In the genomic region with DNA sequence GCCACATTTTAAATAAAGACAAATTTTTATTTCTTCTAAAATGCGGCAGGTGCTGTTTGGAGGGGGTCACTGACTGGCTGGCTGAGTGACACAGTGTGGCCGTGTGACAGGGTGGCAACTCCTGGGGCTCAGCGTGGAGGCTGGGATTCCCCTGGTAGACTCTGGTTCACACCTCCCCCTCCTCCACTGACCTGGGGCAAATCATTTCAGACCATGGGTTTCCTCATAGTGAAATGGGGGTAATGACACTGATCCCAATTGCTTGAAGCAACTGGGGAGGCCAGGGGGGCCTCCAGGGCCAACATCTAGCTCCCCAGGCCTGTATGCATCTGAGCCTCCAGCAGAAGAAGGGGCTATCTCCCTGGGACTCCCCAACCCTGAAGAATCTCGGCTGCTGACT, we compare ENCODE assay signal across 34 cellular contexts. TPM values are rescaled to one million over a fixed set of nuclear protein-coding genes. Genes with fewer than 3 reads are reported as not detected.
DNase-seq lines count a peak whose midpoint lies in the region; ATAC-seq and FAIRE-seq lines count a peak whose summit lies in the region.
"Had no signal": no experiment of that assay in that cellular context is flagged by ENCODE, and none has a peak within 500 bp of the region (broad histone marks: within the 10 kb centered on the region; RNA-seq: fewer than 3 reads in every experiment).

No MANE protein-coding gene starts in this region.

- POLR2A ChIA-PET in activated CD4-positive, alpha-beta memory T cell treated with anti-CD3 and anti-CD28 coated beads for 36 hours (lab: Charles Lee), result no interaction called here
- POLR2A ChIA-PET in activated CD4-positive, alpha-beta memory T cell treated with anti-CD3 and anti-CD28 coated beads, Interleukin-2, amount 10 ng/mL, durations not matched to agents 7 days and 5 days (lab: Charles Lee), result no interaction called here

- no peak overlapping the region for H3K27ac Mint-ChIP-seq in activated CD4-positive, alpha-beta memory T cell treated with anti-CD3 and anti-CD28 coated beads for 36 hours
- no peak overlapping the region for H3K27ac Mint-ChIP-seq in activated CD4-positive, alpha-beta memory T cell treated with anti-CD3 and anti-CD28 coated beads, Interleukin-2, amount 10 ng/mL, durations not matched to agents 7 days and 5 days
- peak overlapping the region; percentile 7 for H3K27ac Mint-ChIP-seq in activated T-helper 1 cell treated with anti-CD3 and anti-CD28 coated beads, Interleukin-12 subunit alpha, Interleukin-12 subunit beta, Interleukin-2, Interleukin-4 antibody, amounts not matched to agents 30 ng/mL and 10 ng/mL and 1 ng/mL, durations not matched to agents 14 hours and 24 hours and 36 hours
- H3K27ac Mint-ChIP-seq in stimulated activated effector memory CD8-positive, alpha-beta T cell treated with anti-CD3 and anti-CD28 coated beads, Interleukin-12 subunit alpha, Interleukin-12 subunit beta, amount 100 ng/mL, for 72 hours, result peak overlapping the region; percentile 88
- H3K27ac Mint-ChIP-seq: CD4-positive, CD25-positive, alpha-beta regulatory T cell; T-helper 2 cell treated with Interferon-gamma antibody and Interleukin-4, amounts not matched to agents 5 μg/mL and 100 μg/mL, for 36 hours had no signal

- CTCF ChIA-PET in activated CD4-positive, alpha-beta memory T cell treated with anti-CD3 and anti-CD28 coated beads for 36 hours (lab: Charles Lee), result interaction anchor here (0.9 kb wide), 1 partner anchor 10 kb away, joined by 3 read pairs; no protein-coding TSS in a partner anchor
- CTCF ChIA-PET in activated CD4-positive, alpha-beta memory T cell treated with anti-CD3 and anti-CD28 coated beads, Interleukin-2, amount 10 ng/mL, durations not matched to agents 7 days and 5 days (lab: Charles Lee), result no interaction called here

- ATAC-seq in stimulated activated effector memory CD8-positive, alpha-beta T cell treated with anti-CD3 and anti-CD28 coated beads, Interleukin-12 subunit alpha, Interleukin-12 subunit beta, amount 100 ng/mL, for 72 hours, result peak; percentile 89
- ATAC-seq in HG03097 (IDR thresholded peaks at IDR 0.05; ENCODE audit: low FRiP score, unreplicated experiment), result no peak

- no peaks in the 10 kb centered on the region for H3K27me3 Mint-ChIP-seq in activated CD4-positive, alpha-beta memory T cell treated with anti-CD3 and anti-CD28 coated beads for 36 hours
- peaks cover under 1% of the 10 kb centered on the region for H3K27me3 Mint-ChIP-seq in activated CD4-positive, alpha-beta memory T cell treated with anti-CD3 and anti-CD28 coated beads, Interleukin-2, amount 10 ng/mL, durations not matched to agents 7 days and 5 days
- peaks cover under 1% of the 10 kb centered on the region for H3K27me3 Mint-ChIP-seq in activated T-helper 1 cell treated with anti-CD3 and anti-CD28 coated beads, Interleukin-12 subunit alpha, Interleukin-12 subunit beta, Interleukin-2, Interleukin-4 antibody, amounts not matched to agents 30 ng/mL and 10 ng/mL and 1 ng/mL, durations not matched to agents 14 hours and 24 hours and 36 hours (ENCODE audit: insufficient read depth)

- DNase-seq in activated CD4-positive, alpha-beta memory T cell treated with anti-CD3 and anti-CD28 coated beads for 36 hours, result peak; percentile 37
- no peak for DNase-seq in activated CD4-positive, alpha-beta memory T cell treated with anti-CD3 and anti-CD28 coated beads, Interleukin-2, amount 10 ng/mL, durations not matched to agents 7 days and 5 days
- DNase-seq in GM18507 (ENCODE audit: extremely low spot score, insufficient read length, low read depth) (no peak), kidney tubule cell (ENCODE audit: low spot score) (no peak)
- no peak for DNase-seq in activated T-helper 1 cell treated with anti-CD3 and anti-CD28 coated beads, Interleukin-12 subunit alpha, Interleukin-12 subunit beta, Interleukin-2, Interleukin-4 antibody, amounts not matched to agents 30 ng/mL and 10 ng/mL and 1 ng/mL, durations not matched to agents 14 hours and 24 hours and 36 hours (ENCODE audit: low spot score)
- DNase-seq in stimulated activated effector memory CD8-positive, alpha-beta T cell treated with anti-CD3 and anti-CD28 coated beads, Interleukin-12 subunit alpha, Interleukin-12 subunit beta, amount 100 ng/mL, for 72 hours (ENCODE audit: low spot score in 2 of 2), result peak in 1 of 2 donors; percentile 68
- DNase-seq in activated CD4-positive, CD25-positive, alpha-beta regulatory T cell (lab: John Stamatoyannopoulos, UW), result no peak
- DNase-seq: activated CD4-positive, alpha-beta T cell treated with anti-CD3 and anti-CD28 coated beads for 1 hour; CD4-positive, CD25-positive, alpha-beta regulatory T cell; DMS79 treated with DMSO at 0.1 percent for 48 hours; effector memory CD4-positive, alpha-beta T cell; erythroblast; GDM1; immature natural killer cell; Karpas-422; mammary epithelial cell; NCI-H1417 treated with DMSO at 0.1 percent for 48 hours; NCI-H2081 treated with DMSO at 0.1 percent for 48 hours; NCI-H226; NCI-H69; ovary; SIG-M5; stimulated activated naive CD4-positive, alpha-beta T cell had no signal

- H3K4me3 Mint-ChIP-seq in activated CD4-positive, alpha-beta memory T cell treated with anti-CD3 and anti-CD28 coated beads for 36 hours, result no peak overlapping the region
- H3K4me3 Mint-ChIP-seq in activated CD4-positive, alpha-beta memory T cell treated with anti-CD3 and anti-CD28 coated beads, Interleukin-2, amount 10 ng/mL, durations not matched to agents 7 days and 5 days, result no peak overlapping the region
- H3K4me3 Mint-ChIP-seq in activated T-helper 1 cell treated with anti-CD3 and anti-CD28 coated beads, Interleukin-12 subunit alpha, Interleukin-12 subunit beta, Interleukin-2, Interleukin-4 antibody, amounts not matched to agents 30 ng/mL and 10 ng/mL and 1 ng/mL, durations not matched to agents 14 hours and 24 hours and 36 hours, result no peak overlapping the region
- H3K4me3 Mint-ChIP-seq in stimulated activated effector memory CD8-positive, alpha-beta T cell treated with anti-CD3 and anti-CD28 coated beads, Interleukin-12 subunit alpha, Interleukin-12 subunit beta, amount 100 ng/mL, for 72 hours, result peak overlapping the region; percentile 34
- H3K4me3 Mint-ChIP-seq: activated naive CD8-positive, alpha-beta T cell; CD4-positive, CD25-positive, alpha-beta regulatory T cell; immature natural killer cell; T-helper 2 cell treated with Interferon-gamma antibody and Interleukin-4, amounts not matched to agents 5 μg/mL and 100 μg/mL, for 36 hours had no signal

- FAIRE-seq in GM18507 (lab: Jason Lieb, UNC), result peak; percentile 64
- FAIRE-seq: A204.1 had no signal

- H3K9me3 Mint-ChIP-seq in activated CD4-positive, alpha-beta memory T cell treated with anti-CD3 and anti-CD28 coated beads for 36 hours, result no peaks in the 10 kb centered on the region
- no peaks in the 10 kb centered on the region for H3K9me3 Mint-ChIP-seq in activated CD4-positive, alpha-beta memory T cell treated with anti-CD3 and anti-CD28 coated beads, Interleukin-2, amount 10 ng/mL, durations not matched to agents 7 days and 5 days
- no peaks in the 10 kb centered on the region for H3K9me3 Mint-ChIP-seq in activated T-helper 1 cell treated with anti-CD3 and anti-CD28 coated beads, Interleukin-12 subunit alpha, Interleukin-12 subunit beta, Interleukin-2, Interleukin-4 antibody, amounts not matched to agents 30 ng/mL and 10 ng/mL and 1 ng/mL, durations not matched to agents 14 hours and 24 hours and 36 hours
- H3K9me3 Mint-ChIP-seq in stimulated activated effector memory CD8-positive, alpha-beta T cell treated with anti-CD3 and anti-CD28 coated beads, Interleukin-12 subunit alpha, Interleukin-12 subunit beta, amount 100 ng/mL, for 72 hours, result no peaks in the 10 kb centered on the region
- H3K9me3 Mint-ChIP-seq: immature natural killer cell; T-helper 2 cell treated with Interferon-gamma antibody and Interleukin-4, amounts not matched to agents 5 μg/mL and 100 μg/mL, for 36 hours had no signal

- H3K4me1 Mint-ChIP-seq in activated CD4-positive, alpha-beta memory T cell treated with anti-CD3 and anti-CD28 coated beads for 36 hours (ENCODE audit: low read depth), result peaks cover 4% of the 10 kb centered on the region
- no peaks in the 10 kb centered on the region for H3K4me1 Mint-ChIP-seq in activated CD4-positive, alpha-beta memory T cell treated with anti-CD3 and anti-CD28 coated beads, Interleukin-2, amount 10 ng/mL, durations not matched to agents 7 days and 5 days
- no peaks in the 10 kb centered on the region for H3K4me1 Mint-ChIP-seq in activated T-helper 1 cell treated with anti-CD3 and anti-CD28 coated beads, Interleukin-12 subunit alpha, Interleukin-12 subunit beta, Interleukin-2, Interleukin-4 antibody, amounts not matched to agents 30 ng/mL and 10 ng/mL and 1 ng/mL, durations not matched to agents 14 hours and 24 hours and 36 hours (ENCODE audit: low read depth)
- H3K4me1 Mint-ChIP-seq in stimulated activated effector memory CD8-positive, alpha-beta T cell treated with anti-CD3 and anti-CD28 coated beads, Interleukin-12 subunit alpha, Interleukin-12 subunit beta, amount 100 ng/mL, for 72 hours, result peaks cover 26% of the 10 kb centered on the region

- peaks cover 6% of the 10 kb centered on the region for H3K36me3 Mint-ChIP-seq in activated CD4-positive, alpha-beta memory T cell treated with anti-CD3 and anti-CD28 coated beads for 36 hours
- peaks cover 7% of the 10 kb centered on the region for H3K36me3 Mint-ChIP-seq in activated CD4-positive, alpha-beta memory T cell treated with anti-CD3 and anti-CD28 coated beads, Interleukin-2, amount 10 ng/mL, durations not matched to agents 7 days and 5 days (ENCODE audit: low read depth)
- peaks cover 12% of the 10 kb centered on the region for H3K36me3 Mint-ChIP-seq in activated T-helper 1 cell treated with anti-CD3 and anti-CD28 coated beads, Interleukin-12 subunit alpha, Interleukin-12 subunit beta, Interleukin-2, Interleukin-4 antibody, amounts not matched to agents 30 ng/mL and 10 ng/mL and 1 ng/mL, durations not matched to agents 14 hours and 24 hours and 36 hours (ENCODE audit: low read depth)
- H3K36me3 Mint-ChIP-seq in stimulated activated effector memory CD8-positive, alpha-beta T cell treated with anti-CD3 and anti-CD28 coated beads, Interleukin-12 subunit alpha, Interleukin-12 subunit beta, amount 100 ng/mL, for 72 hours, result peaks cover 31% of the 10 kb centered on the region

- intact Hi-C loops in activated CD4-positive, alpha-beta memory T cell treated with anti-CD3 and anti-CD28 coated beads for 36 hours (cut with micrococcal nuclease), result no loop called here
- intact Hi-C loops in activated T-helper 1 cell treated with anti-CD3 and anti-CD28 coated beads, Interleukin-12 subunit alpha, Interleukin-12 subunit beta, Interleukin-2, Interleukin-4 antibody, amounts not matched to agents 30 ng/mL and 10 ng/mL and 1 ng/mL, durations not matched to agents 14 hours and 24 hours and 36 hours (cut with micrococcal nuclease), result no loop called here

RNA-seq across cellular contexts. Expression of gene HSD11B2, which starts 6.6 kb away (rescaled TPM):
- 1 to 10 TPM in 1 of 2 experiments, under 1 TPM in 1; 0.71 to 1.3 TPM for total RNA-seq in activated CD4-positive, alpha-beta memory T cell treated with anti-CD3 and anti-CD28 coated beads for 36 hours
- total RNA-seq in activated CD4-positive, alpha-beta memory T cell treated with anti-CD3 and anti-CD28 coated beads, Interleukin-2, amount 10 ng/mL, durations not matched to agents 7 days and 5 days, result not detected
- 3.6 and 5.0 TPM in 2 replicates for total RNA-seq in activated T-helper 1 cell treated with anti-CD3 and anti-CD28 coated beads, Interleukin-12 subunit alpha, Interleukin-12 subunit beta, Interleukin-2, Interleukin-4 antibody, amounts not matched to agents 30 ng/mL and 10 ng/mL and 1 ng/mL, durations not matched to agents 14 hours and 24 hours and 36 hours
- total RNA-seq: CD4-positive, CD25-positive, alpha-beta regulatory T cell; temporal lobe had no signal

RNA-seq across cellular contexts. Expression of gene ZDHHC1, which starts 21.2 kb away (rescaled TPM):
- under 1 TPM; 0.57 to 0.68 TPM for total RNA-seq in activated CD4-positive, alpha-beta memory T cell treated with anti-CD3 and anti-CD28 coated beads for 36 hours
- under 1 TPM; 0.23 to 0.45 TPM for total RNA-seq in activated CD4-positive, alpha-beta memory T cell treated with anti-CD3 and anti-CD28 coated beads, Interleukin-2, amount 10 ng/mL, durations not matched to agents 7 days and 5 days
- total RNA-seq in activated T-helper 1 cell treated with anti-CD3 and anti-CD28 coated beads, Interleukin-12 subunit alpha, Interleukin-12 subunit beta, Interleukin-2, Interleukin-4 antibody, amounts not matched to agents 30 ng/mL and 10 ng/mL and 1 ng/mL, durations not matched to agents 14 hours and 24 hours and 36 hours, result 0.76 and 0.88 TPM in 2 replicates
- total RNA-seq: CD4-positive, CD25-positive, alpha-beta regulatory T cell had no signal

RNA-seq across cellular contexts. Expression of gene ATP6V0D1, which starts 43.4 kb away (rescaled TPM):
- 10 to 100 TPM; 25.0 to 26.3 TPM for total RNA-seq in activated CD4-positive, alpha-beta memory T cell treated with anti-CD3 and anti-CD28 coated beads for 36 hours
- 10 to 100 TPM; 52.8 to 59.5 TPM for total RNA-seq in activated CD4-positive, alpha-beta memory T cell treated with anti-CD3 and anti-CD28 coated beads, Interleukin-2, amount 10 ng/mL, durations not matched to agents 7 days and 5 days
- total RNA-seq in activated T-helper 1 cell treated with anti-CD3 and anti-CD28 coated beads, Interleukin-12 subunit alpha, Interleukin-12 subunit beta, Interleukin-2, Interleukin-4 antibody, amounts not matched to agents 30 ng/mL and 10 ng/mL and 1 ng/mL, durations not matched to agents 14 hours and 24 hours and 36 hours, result 37.7 and 41.5 TPM in 2 replicates

RNA-seq across cellular contexts. Expression of gene TPPP3, which starts 44.2 kb away (rescaled TPM):
- not detected for total RNA-seq in activated CD4-positive, alpha-beta memory T cell treated with anti-CD3 and anti-CD28 coated beads for 36 hours
- not detected for total RNA-seq in activated CD4-positive, alpha-beta memory T cell treated with anti-CD3 and anti-CD28 coated beads, Interleukin-2, amount 10 ng/mL, durations not matched to agents 7 days and 5 days
- not detected in 2 replicates for total RNA-seq in activated T-helper 1 cell treated with anti-CD3 and anti-CD28 coated beads, Interleukin-12 subunit alpha, Interleukin-12 subunit beta, Interleukin-2, Interleukin-4 antibody, amounts not matched to agents 30 ng/mL and 10 ng/mL and 1 ng/mL, durations not matched to agents 14 hours and 24 hours and 36 hours
- total RNA-seq: CD4-positive, CD25-positive, alpha-beta regulatory T cell; H4; mammary epithelial cell had no signal

RNA-seq across cellular contexts. Expression of gene AGRP, which starts 45.8 kb away (rescaled TPM):
- total RNA-seq in activated CD4-positive, alpha-beta memory T cell treated with anti-CD3 and anti-CD28 coated beads for 36 hours, result not detected
- total RNA-seq in activated CD4-positive, alpha-beta memory T cell treated with anti-CD3 and anti-CD28 coated beads, Interleukin-2, amount 10 ng/mL, durations not matched to agents 7 days and 5 days, result not detected
- total RNA-seq in activated T-helper 1 cell treated with anti-CD3 and anti-CD28 coated beads, Interleukin-12 subunit alpha, Interleukin-12 subunit beta, Interleukin-2, Interleukin-4 antibody, amounts not matched to agents 30 ng/mL and 10 ng/mL and 1 ng/mL, durations not matched to agents 14 hours and 24 hours and 36 hours, result not detected in 2 replicates
- total RNA-seq: ascending aorta; cardiac muscle cell; CD4-positive, CD25-positive, alpha-beta regulatory T cell; colonic mucosa; H4; mammary epithelial cell; mucosa of gallbladder; temporal lobe; urinary bladder had no signal

Comparison
In these comparisons a context has a peak if more than half of its experiments do, and no peak if none do; other contexts are left out.
1. H3K27ac Mint-ChIP-seq: peak in activated T-helper 1 cell treated with anti-CD3 and anti-CD28 coated beads, Interleukin-12 subunit alpha, Interleukin-12 subunit beta, Interleukin-2, Interleukin-4 antibody, amounts not matched to agents 30 ng/mL and 10 ng/mL and 1 ng/mL, durations not matched to agents 14 hours and 24 hours and 36 hours (single experiment) and stimulated activated effector memory CD8-positive, alpha-beta T cell treated with anti-CD3 and anti-CD28 coated beads, Interleukin-12 subunit alpha, Interleukin-12 subunit beta, amount 100 ng/mL, for 72 hours (single experiment); none in activated CD4-positive, alpha-beta memory T cell treated with anti-CD3 and anti-CD28 coated beads for 36 hours (single experiment) and activated CD4-positive, alpha-beta memory T cell treated with anti-CD3 and anti-CD28 coated beads, Interleukin-2, amount 10 ng/mL, durations not matched to agents 7 days and 5 days (single experiment).